Comparison of ENCODE assay signal across 28 cellular contexts in the genomic region with DNA sequence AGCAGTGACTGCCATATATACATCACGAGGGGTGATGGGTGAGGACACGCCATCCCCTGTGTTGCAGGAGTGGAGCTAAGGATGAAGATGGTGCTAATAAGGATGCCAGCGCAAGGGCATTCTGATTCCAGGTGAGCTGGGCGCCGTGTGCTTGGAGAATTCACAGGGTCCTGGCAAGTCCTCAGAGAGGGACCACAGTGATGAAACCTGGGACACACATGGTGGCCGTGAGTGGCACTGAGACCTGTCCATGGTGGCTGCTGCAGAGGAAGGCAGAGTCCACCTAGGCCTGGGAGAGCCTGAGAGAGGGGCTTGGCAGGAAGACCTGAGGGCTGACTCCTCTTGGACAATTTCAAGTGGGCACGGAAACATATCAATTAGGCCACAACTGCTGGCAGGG.
"Had no signal": no experiment of that assay in that cellular context is flagged by ENCODE, and none has a peak within 500 bp of the region (broad histone marks: within the 10 kb centered on the region; RNA-seq: fewer than 3 reads in every experiment).

No MANE protein-coding gene starts in this region.

- FAIRE-seq: astrocyte, colon, small intestine had no signal

- H3K4me3 Mint-ChIP-seq: activated CD8-positive, alpha-beta T cell treated with anti-CD3 and anti-CD28 coated beads, Interleukin-2, amount 10 ng/mL, durations not matched to agents 7 days and 5 days; activated T-cell treated with anti-CD3 and anti-CD28 coated beads, Interleukin-2, amount 50 U/mL, for 24 hours; central memory CD8-positive, alpha-beta T cell; mesothelial cell of epicardium; naive thymus-derived CD4-positive, alpha-beta T cell; stimulated activated effector memory CD8-positive, alpha-beta T cell treated with anti-CD3 and anti-CD28 coated beads, Interleukin-12 subunit alpha, Interleukin-12 subunit beta, amount 100 ng/mL, for 72 hours; stimulated activated naive CD8-positive, alpha-beta T cell treated with anti-CD3 and anti-CD28 coated beads, Interleukin-15, Interleukin-2, amounts not matched to agents 100 ng/mL and 50 ng/mL, for 24 hours; T-helper 17 cell had no signal

- H3K9me3 Mint-ChIP-seq: activated T-cell treated with anti-CD3 and anti-CD28 coated beads, Interleukin-2, amount 50 U/mL, for 24 hours; central memory CD8-positive, alpha-beta T cell; stimulated activated effector memory CD8-positive, alpha-beta T cell treated with anti-CD3 and anti-CD28 coated beads, Interleukin-12 subunit alpha, Interleukin-12 subunit beta, amount 100 ng/mL, for 72 hours; stimulated activated naive CD8-positive, alpha-beta T cell treated with anti-CD3 and anti-CD28 coated beads, Interleukin-15, Interleukin-2, amounts not matched to agents 100 ng/mL and 50 ng/mL, for 24 hours had no signal

- H3K36me3 ChIP-seq: brain microvascular endothelial cell, upper lobe of right lung, WERI-Rb-1 had no signal

- H3K36me3 Mint-ChIP-seq: mesothelial cell of epicardium; stimulated activated effector memory CD8-positive, alpha-beta T cell treated with anti-CD3 and anti-CD28 coated beads, Interleukin-12 subunit alpha, Interleukin-12 subunit beta, amount 100 ng/mL, for 72 hours had no signal

- H3K27me3 Mint-ChIP-seq: activated T-cell treated with anti-CD3 and anti-CD28 coated beads, Interleukin-2, amount 50 U/mL, for 24 hours; naive thymus-derived CD4-positive, alpha-beta T cell; stimulated activated naive CD8-positive, alpha-beta T cell treated with anti-CD3 and anti-CD28 coated beads, Interleukin-15, Interleukin-2, amounts not matched to agents 100 ng/mL and 50 ng/mL, for 24 hours; T-helper 17 cell had no signal

- H3K9me3 ChIP-seq: gastroesophageal sphincter, sigmoid colon, upper lobe of right lung had no signal

- H3K27ac ChIP-seq: brain microvascular endothelial cell, gastroesophageal sphincter, hepatocyte, sigmoid colon, upper lobe of right lung, WERI-Rb-1 had no signal

- DNase-seq: activated CD4-positive, alpha-beta T cell treated with anti-CD3 and anti-CD28 coated beads, Interleukin-2, amount 50 U/mL, for 1 hour; activated gamma-delta T cell; activated naive CD4-positive, alpha-beta T cell treated with anti-CD3 and anti-CD28 coated beads, Interleukin-2, amount 50 U/mL, for 16 hours; activated T-cell treated with anti-CD3 and anti-CD28 coated beads, Interleukin-2, amount 50 U/mL, for 24 hours; amniotic stem cell; brain microvascular endothelial cell; dermis blood vessel endothelial cell; effector memory CD4-positive, alpha-beta T cell; left cardiac atrium; left ventricle myocardium superior; naive thymus-derived CD4-positive, alpha-beta T cell; occipital lobe; sigmoid colon; small intestine; stimulated activated CD4-positive, alpha-beta T cell treated with anti-CD3 and anti-CD28 coated beads, Interleukin-4, amount 100 ng/mL, for 24 hours; T-helper 17 cell; T1000; upper lobe of right lung; WERI-Rb-1 had no signal

- H3K4me3 ChIP-seq: gastroesophageal sphincter, hepatocyte, sigmoid colon, upper lobe of right lung had no signal

- H3K27me3 ChIP-seq: brain microvascular endothelial cell, gastroesophageal sphincter, hepatocyte, sigmoid colon, upper lobe of right lung had no signal

- H3K27ac Mint-ChIP-seq: activated CD8-positive, alpha-beta T cell treated with anti-CD3 and anti-CD28 coated beads, Interleukin-2, amount 10 ng/mL, durations not matched to agents 7 days and 5 days; activated T-cell treated with anti-CD3 and anti-CD28 coated beads, Interleukin-2, amount 50 U/mL, for 24 hours; mesothelial cell of epicardium; stimulated activated effector memory CD8-positive, alpha-beta T cell treated with anti-CD3 and anti-CD28 coated beads, Interleukin-12 subunit alpha, Interleukin-12 subunit beta, amount 100 ng/mL, for 72 hours; stimulated activated naive CD8-positive, alpha-beta T cell treated with anti-CD3 and anti-CD28 coated beads, Interleukin-15, Interleukin-2, amounts not matched to agents 100 ng/mL and 50 ng/mL, for 24 hours; T-helper 17 cell had no signal
